Comparison of ENCODE assay signal across 23 cellular contexts in genomic region chr7:56081626-56082340, GRCh38. TPM values are rescaled to one million over a fixed set of nuclear protein-coding genes. Genes with fewer than 3 reads are reported as not detected.
"Had no signal": no experiment of that assay in that cellular context is flagged by ENCODE, and none has a peak within 500 bp of the region (broad histone marks: within the 10 kb centered on the region; RNA-seq: fewer than 3 reads in every experiment).

No MANE protein-coding gene starts in this region.

- H3K27ac Mint-ChIP-seq: activated naive CD4-positive, alpha-beta T cell treated with anti-CD3 and anti-CD28 coated beads, Interleukin-2, amount 50 U/mL, for 24 hours; endodermal cell; stimulated activated naive CD8-positive, alpha-beta T cell treated with anti-CD3 and anti-CD28 coated beads, Interleukin-15, Interleukin-2, amounts not matched to agents 100 ng/mL and 50 ng/mL, for 24 hours had no signal

- ATAC-seq: body of pancreas, gastroesophageal sphincter, left lobe of liver had no signal

- DNase-seq: activated CD4-positive, alpha-beta T cell treated with anti-CD3 and anti-CD28 coated beads for 1 hour; activated CD4-positive, alpha-beta T cell treated with anti-CD3 and anti-CD28 coated beads, Interleukin-2, amount 50 U/mL, for 4 hours; activated T-cell treated with anti-CD3 and anti-CD28 coated beads for 4 hours; amniotic stem cell; body of pancreas; endodermal cell; naive B cell; retina; stimulated activated CD4-positive, alpha-beta T cell treated with anti-CD3 and anti-CD28 coated beads, Interleukin-4, amount 100 ng/mL, for 4 hours; stimulated activated CD8-positive, alpha-beta memory T cell treated with anti-CD3 and anti-CD28 coated beads, Interleukin-4, amount 100 ng/mL, for 48 hours; T-helper 9 cell; testis had no signal

- H3K9me3 Mint-ChIP-seq: activated naive CD4-positive, alpha-beta T cell treated with anti-CD3 and anti-CD28 coated beads, Interleukin-2, amount 50 U/mL, for 24 hours; central memory CD8-positive, alpha-beta T cell; dendritic cell treated with granulocyte-macrophage colony-stimulating factor and Interleukin-4, amounts not matched to agents 40 ng/mL and 50 ng/mL, for 4 days; endodermal cell; naive B cell; stimulated activated naive CD8-positive, alpha-beta T cell treated with anti-CD3 and anti-CD28 coated beads, Interleukin-15, Interleukin-2, amounts not matched to agents 100 ng/mL and 50 ng/mL, for 24 hours had no signal

- H3K4me3 Mint-ChIP-seq: activated naive CD4-positive, alpha-beta T cell treated with anti-CD3 and anti-CD28 coated beads, Interleukin-2, amount 50 U/mL, for 24 hours; central memory CD8-positive, alpha-beta T cell; dendritic cell treated with granulocyte-macrophage colony-stimulating factor and Interleukin-4, amounts not matched to agents 40 ng/mL and 50 ng/mL, for 4 days; endodermal cell; naive B cell; stimulated activated naive CD8-positive, alpha-beta T cell treated with anti-CD3 and anti-CD28 coated beads, Interleukin-15, Interleukin-2, amounts not matched to agents 100 ng/mL and 50 ng/mL, for 24 hours had no signal

- H3K9ac ChIP-seq: parathyroid adenoma had no signal

- H2AFZ ChIP-seq: parathyroid adenoma had no signal

- H3K4me3 ChIP-seq: body of pancreas, gastroesophageal sphincter, SK-N-MC, skin epidermis, testis had no signal

- H3K79me2 ChIP-seq: parathyroid adenoma had no signal

- H3K27me3 Mint-ChIP-seq: activated naive CD4-positive, alpha-beta T cell treated with anti-CD3 and anti-CD28 coated beads, Interleukin-2, amount 50 U/mL, for 24 hours; central memory CD8-positive, alpha-beta T cell; dendritic cell treated with granulocyte-macrophage colony-stimulating factor and Interleukin-4, amounts not matched to agents 40 ng/mL and 50 ng/mL, for 4 days; naive B cell; stimulated activated naive CD8-positive, alpha-beta T cell treated with anti-CD3 and anti-CD28 coated beads, Interleukin-15, Interleukin-2, amounts not matched to agents 100 ng/mL and 50 ng/mL, for 24 hours had no signal

- H3K9me3 ChIP-seq: body of pancreas, gastroesophageal sphincter, testis had no signal

- FAIRE-seq: urothelium cell line had no signal

- H3K36me3 Mint-ChIP-seq: activated naive CD4-positive, alpha-beta T cell treated with anti-CD3 and anti-CD28 coated beads, Interleukin-2, amount 50 U/mL, for 24 hours had no signal

- H3K27ac ChIP-seq: body of pancreas, parathyroid adenoma, SK-N-MC, testis had no signal

- H3K27me3 ChIP-seq: body of pancreas, gastroesophageal sphincter, testis had no signal

- H3K4me1 Mint-ChIP-seq: activated naive CD4-positive, alpha-beta T cell treated with anti-CD3 and anti-CD28 coated beads, Interleukin-2, amount 50 U/mL, for 24 hours; central memory CD8-positive, alpha-beta T cell; endodermal cell; naive B cell had no signal

- H3K4me1 ChIP-seq: parathyroid adenoma had no signal

RNA-seq across cellular contexts. Expression of gene PHKG1, which starts 11.0 kb away (rescaled TPM):
- total RNA-seq: body of pancreas, epithelial cell of proximal tubule had no signal
